In genomic region chr2:120833127-120833675, GRCh38 we compare ENCODE assay signal across 25 cellular contexts.
DNase-seq lines count a peak whose midpoint lies in the region; ATAC-seq and TF ChIP-seq lines count a peak whose summit lies in the region.
"Had no signal": no experiment of that assay in that cellular context is flagged by ENCODE, and none has a peak within 500 bp of the region (broad histone marks: within the 10 kb centered on the region; RNA-seq: fewer than 3 reads in every experiment).

No MANE protein-coding gene starts in this region.

- H3K27ac ChIP-seq in HCT116 (ENCODE audit: low read depth, low read length) (no peak overlapping the region), neuronal stem cell (replicated peaks; ENCODE audit: low read length) (no peak overlapping the region)
- H3K27ac ChIP-seq: hepatocyte, RWPE1, thyroid gland had no signal

- DNase-seq in BE2C (no peak), HCT116 (ENCODE audit: low read depth, low spot score) (no peak), astrocyte of the cerebellum (ENCODE audit: low read depth) (no peak), neuronal stem cell (ENCODE audit: low spot score) (no peak), NCI-H2081 (lab: John Stamatoyannopoulos, UW) (no peak), HuH-7.5 (ENCODE audit: low spot score) (no peak), foreskin melanocyte (no peak), ACHN (no peak)
- DNase-seq: activated CD4-positive, alpha-beta T cell treated with anti-CD3 and anti-CD28 coated beads, Interleukin-2, amount 50 U/mL, for 48 hours; activated CD4-positive, CD25-positive, alpha-beta regulatory T cell; activated CD8-positive, alpha-beta memory T cell treated with anti-CD3 and anti-CD28 coated beads, Interleukin-2, amount 50 U/mL, for 48 hours; activated naive CD8-positive, alpha-beta T cell treated with anti-CD3 and anti-CD28 coated beads for 36 hours; cerebellar nuclear complex; foreskin fibroblast; immature natural killer cell; naive thymus-derived CD4-positive, alpha-beta T cell; NCI-H1436 treated with DMSO at 0.1 percent for 48 hours; NCI-H510A treated with DMSO at 0.1 percent for 48 hours; retina; stimulated activated CD4-positive, alpha-beta T cell treated with anti-CD3 and anti-CD28 coated beads, Interleukin-15, amount 100 ng/mL, for 24 hours; T1000; thyroid gland had no signal

- H4K91ac ChIP-seq in neuronal stem cell (ENCODE audit: low read depth, low read length, poor library complexity), result no peak overlapping the region

- H4K8ac ChIP-seq in neuronal stem cell (ENCODE audit: low read depth, low read length), result no peak overlapping the region

- no peak overlapping the region for H2BK15ac ChIP-seq in neuronal stem cell (ENCODE audit: low read length)

- H3K27me3 ChIP-seq in BE2C (no peaks in the 10 kb centered on the region), HCT116 (ENCODE audit: insufficient read depth, low read length) (no peaks in the 10 kb centered on the region), neuronal stem cell (ENCODE audit: control insufficient read depth in 3 of 3, insufficient read depth in 3 of 3, low read depth in 1 of 3, low read length in 3 of 3) (no peaks in the 10 kb centered on the region)
- H3K27me3 ChIP-seq: hepatocyte, thyroid gland had no signal

- H3K14ac ChIP-seq in neuronal stem cell (ENCODE audit: low read length), result no peak overlapping the region

- peak; percentile 42 for TF ChIP-seq RAD21 in HCT116 (IDR thresholded peaks at IDR 0.05; ENCODE audit: low read depth)

- RAD21 ChIA-PET in HCT116 (lab: Charles Lee; ENCODE audit: low non-redundant PET in 1 of 2, low total read pairs in 2 of 2, uncharacterized antibody in 2 of 2, unreplicated experiment in 2 of 2), result no interaction called here

- H4K20me1 ChIP-seq in HCT116 (ENCODE audit: insufficient read depth), result no peaks in the 10 kb centered on the region

- no peak overlapping the region for H2AK5ac ChIP-seq in neuronal stem cell (ENCODE audit: low read depth, low read length)

- no peaks in the 10 kb centered on the region for H3K36me3 ChIP-seq in BE2C
- H3K36me3 ChIP-seq in HCT116 (ENCODE audit: control insufficient read depth in 1 of 2, insufficient read depth in 2 of 2, low read length in 2 of 2), result no peaks in the 10 kb centered on the region
- H3K36me3 ChIP-seq in neuronal stem cell (replicated peaks in 1 of 2; ENCODE audit: control insufficient read depth in 2 of 2, insufficient read depth in 2 of 2, low read length in 2 of 2), result peaks cover 7 to 35% of the 10 kb centered on the region in 2 donors
- H3K36me3 ChIP-seq: thyroid gland had no signal

- no CpG with 5 or more reads among the region's 3 CpGs for WGBS in neuronal stem cell (ENCODE audit: extremely low coverage in 2 of 2, insufficient read length in 2 of 2, insufficient replicate concordance in 1 of 2), 2 donors

- TF ChIP-seq CTCF in BE2C (IDR thresholded peaks at IDR 0.05; ENCODE audit: low read depth, low read length), result 0 out of 2 replicates have a peak, but pooled peaks have one; percentile 6
- TF ChIP-seq CTCF in HCT116 (IDR thresholded peaks at IDR 0.05 in 2 of 3, conservative IDR thresholded peaks at IDR 0.05 in 1 of 3; ENCODE audit: borderline replicate concordance in 1 of 3, insufficient read depth in 1 of 3, low read depth in 2 of 3, low read length in 2 of 3), result no peak
- peak; percentile 11 for TF ChIP-seq CTCF in astrocyte of the cerebellum (IDR thresholded peaks at IDR 0.05; ENCODE audit: low read depth, low read length, missing control alignments)

- BruUV-seq in HCT116 (replicated peaks; lab: Mats Ljungman, UMichigan), result no TSS peak

- no peaks in the 10 kb centered on the region for H3K79me2 ChIP-seq in HCT116 (ENCODE audit: insufficient read depth, low read length)
- H3K79me2 ChIP-seq: hepatocyte had no signal

- peak overlapping the region; percentile 74 for H3K23ac ChIP-seq in neuronal stem cell (ENCODE audit: low read depth, low read length, poor library complexity)

- H3K9me3 ChIP-seq in BE2C (no peaks in the 10 kb centered on the region), HCT116 (ENCODE audit: control insufficient read depth in 1 of 2, insufficient read depth in 1 of 2, low read depth in 1 of 2, low read length in 2 of 2) (no peaks in the 10 kb centered on the region), neuronal stem cell (replicated peaks in 1 of 2; ENCODE audit: control insufficient read depth in 2 of 2, insufficient read depth in 1 of 2, low read depth in 1 of 2, low read length in 2 of 2) (peaks cover 2% of the 10 kb centered on the region in 2 donors)
- H3K9me3 ChIP-seq: thyroid gland had no signal

- peak; percentile 36; the same call in 1 of the 2 replicates for ATAC-seq in HCT116
- ATAC-seq: activated T-helper 17 cell treated with anti-CD3 and anti-CD28 coated beads, Interleukin-2, amount 50 U/mL, for 72 hours; naive thymus-derived CD4-positive, alpha-beta T cell had no signal

- no peaks in the 10 kb centered on the region; the same call in 1 of the 2 replicates for H3K4me1 ChIP-seq in BE2C
- H3K4me1 ChIP-seq in HCT116 (ENCODE audit: control insufficient read depth in 1 of 2, insufficient read depth in 2 of 2, low read length in 2 of 2), result no peaks in the 10 kb centered on the region
- peaks cover 0 to 28% of the 10 kb centered on the region in 2 donors for H3K4me1 ChIP-seq in neuronal stem cell (ENCODE audit: control insufficient read depth in 2 of 2, insufficient read depth in 1 of 2, low read depth in 1 of 2, low read length in 2 of 2)
- H3K4me1 ChIP-seq: thyroid gland had no signal

- H3K9ac ChIP-seq in HCT116 (ENCODE audit: low read length) (no peak overlapping the region), neuronal stem cell (ENCODE audit: low read depth, low read length, poor library complexity) (no peak overlapping the region)

- intact Hi-C loops in HCT116 (cut with micrococcal nuclease), result no loop called here

- CTCF ChIA-PET in HCT116 (lab: Charles Lee), result no interaction called here

- peaks cover 16% of the 10 kb centered on the region for H3K79me1 ChIP-seq in neuronal stem cell (ENCODE audit: low read depth, low read length)

- H3K4me3 ChIP-seq in BE2C (ENCODE audit: low read depth, low read length) (no peak overlapping the region), HCT116 (replicated peaks in 1 of 2; ENCODE audit: low read depth in 1 of 2, low read length in 2 of 2) (no peak overlapping the region), astrocyte of the cerebellum (ENCODE audit: low read depth, low read length) (no peak overlapping the region), neuronal stem cell (ENCODE audit: low read length in 2 of 2) (no peak overlapping the region)
- H3K4me3 ChIP-seq: hepatocyte, thyroid gland had no signal

- H3K4ac ChIP-seq in neuronal stem cell (ENCODE audit: low read length), result no peak overlapping the region

- H3K9me2 ChIP-seq in HCT116 (ENCODE audit: insufficient read depth), result no peaks in the 10 kb centered on the region

- in situ Hi-C loops in astrocyte of the cerebellum (cut with HindIII; ENCODE audit: low sequenced_read_pairs), result no loop called here
- in situ Hi-C loops in ACHN (cut with HindIII; ENCODE audit: low pct_ligation_motif_present, low pct_unique_long_range_greater_than_20kb, low sequenced_read_pairs), result no loop called here

- H3K18ac ChIP-seq in neuronal stem cell (ENCODE audit: low read length), result no peak overlapping the region

- H2BK12ac ChIP-seq in neuronal stem cell (ENCODE audit: low read length), result no peak overlapping the region

- TF ChIP-seq POLR2A in HCT116 (IDR thresholded peaks at IDR 0.05; ENCODE audit: borderline replicate concordance, extremely low read depth, insufficient read depth, insufficient read length), result no peak

- H2AFZ ChIP-seq in HCT116 (ENCODE audit: low read depth, low read length, poor library complexity, severe bottlenecking), result no peak overlapping the region
- no peak overlapping the region for H2AFZ ChIP-seq in neuronal stem cell (ENCODE audit: low read length)
- H2AFZ ChIP-seq: hepatocyte had no signal

- POLR2A ChIA-PET in HCT116 (lab: Charles Lee), result no interaction called here

- H2BK5ac ChIP-seq in neuronal stem cell (ENCODE audit: low read length), result peak overlapping the region; percentile 15

- H3K4me2 ChIP-seq in HCT116 (ENCODE audit: low read length) (no peak overlapping the region), neuronal stem cell (ENCODE audit: insufficient read depth, low read length, poor library complexity, severe bottlenecking) (no peak overlapping the region)
- H3K4me2 ChIP-seq: hepatocyte had no signal

- H2BK120ac ChIP-seq in neuronal stem cell (ENCODE audit: low read depth, low read length), result no peak overlapping the region

TF ChIP-seq in HCT116, 20 proteins besides CTCF, POLR2A, EP300 and RAD21 (continues in another document):
- TF ChIP-seq ZBTB33 (IDR thresholded peaks at IDR 0.05; ENCODE audit: extremely low read depth, insufficient replicate concordance, low read length) (no peak), JUND (IDR thresholded peaks at IDR 0.05) (no peak), POLR2AphosphoS5 (IDR thresholded peaks at IDR 0.05; ENCODE audit: low read depth, low read length) (no peak), ELF1 (IDR thresholded peaks at IDR 0.05; ENCODE audit: borderline replicate concordance, low read depth) (no peak), ZNF274 (IDR thresholded peaks at IDR 0.05; ENCODE audit: low read depth, low read length) (no peak), SP1 (IDR thresholded peaks at IDR 0.05; ENCODE audit: low read depth) (no peak), YY1 (IDR thresholded peaks at IDR 0.05; ENCODE audit: extremely low read depth, insufficient replicate concordance, low read depth, low read length) (no peak), CEBPB (IDR thresholded peaks at IDR 0.05; ENCODE audit: low read depth) (no peak), EZH2phosphoT487 (IDR thresholded peaks at IDR 0.05; ENCODE audit: borderline replicate concordance) (no peak), SIN3A (IDR thresholded peaks at IDR 0.05; ENCODE audit: low read depth) (no peak), CBX3 (IDR thresholded peaks at IDR 0.05; ENCODE audit: low read depth) (no peak), MAX (IDR thresholded peaks at IDR 0.05) (no peak)

Comparison
In these comparisons a context has a peak if more than half of its experiments do, and no peak if none do; other contexts are left out.
1. CTCF ChIP-seq: peak in BE2C (single experiment) and astrocyte of the cerebellum (single experiment); none in HCT116 (0 of 3).